ENCODE assay signal across 12 cellular contexts in the genomic region with DNA sequence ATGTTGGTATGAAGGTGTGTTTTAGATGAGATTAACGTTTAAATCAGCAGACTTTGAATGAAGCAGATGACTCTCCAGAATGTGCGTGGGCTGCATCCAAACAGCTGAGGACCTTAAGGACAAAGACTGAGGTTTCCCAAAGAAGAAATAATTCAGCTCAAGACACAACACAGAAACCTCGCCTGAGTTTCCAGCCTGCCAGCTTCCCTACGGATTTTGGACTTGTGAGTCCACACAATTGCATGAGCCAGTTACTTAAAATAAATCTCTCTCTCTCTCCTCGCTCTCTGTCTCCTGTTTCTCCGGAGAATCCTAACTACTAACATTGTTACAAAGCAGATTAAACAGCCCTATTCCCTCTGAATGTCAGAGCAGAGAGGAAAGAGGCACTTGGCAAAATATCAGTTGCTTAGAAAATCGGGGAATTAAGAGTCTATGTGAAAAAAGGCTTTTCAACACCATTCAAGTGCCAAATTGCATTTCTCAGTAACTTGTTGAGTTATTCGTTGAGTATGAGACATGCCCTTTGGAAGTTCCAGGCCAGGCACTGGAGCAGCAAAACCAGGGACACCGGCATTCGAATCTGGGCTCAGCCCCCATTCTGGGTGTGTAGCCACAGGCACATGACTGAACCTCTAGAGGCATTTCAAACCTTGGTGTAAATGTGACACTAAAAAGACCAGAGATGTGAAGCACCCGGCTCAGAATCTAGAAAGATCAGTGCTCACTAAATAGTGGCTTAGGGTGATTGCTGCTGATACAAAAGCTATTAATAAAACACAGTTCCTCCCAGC.
DNase-seq lines count a peak whose midpoint lies in the region; ATAC-seq and TF ChIP-seq lines count a peak whose summit lies in the region.
"Had no signal": no experiment of that assay in that cellular context is flagged by ENCODE, and none has a peak within 500 bp of the region (broad histone marks: within the 10 kb centered on the region; RNA-seq: fewer than 3 reads in every experiment).

No MANE protein-coding gene starts in this region.

- no peaks in the 10 kb centered on the region for H3K27me3 ChIP-seq in lower lobe of right lung (ENCODE audit: low read depth)

- peak in 1 of 2 donors; percentile 44 for ATAC-seq in lower lobe of right lung
- ATAC-seq in stimulated activated naive B cell treated with anti-CD40 and anti-IgM and Interleukin-4, amounts not matched to agents 10 μg/mL and 1 μg/mL and 100 μg/mL, for 72 hours (replicated peaks), result no peak

- H3K4me1 Mint-ChIP-seq in HFFc6 (ENCODE audit: low read depth), result peaks cover 36% of the 10 kb centered on the region
- H3K4me1 Mint-ChIP-seq in stimulated activated naive B cell treated with anti-CD40 and anti-IgM and Interleukin-4, amounts not matched to agents 10 μg/mL and 1 μg/mL and 100 μg/mL, for 72 hours, result no peaks in the 10 kb centered on the region

- H3K27me3 Mint-ChIP-seq in HFFc6 (ENCODE audit: insufficient read depth), result peaks cover 1% of the 10 kb centered on the region; the same call in 1 of the 2 replicates
- peaks cover 2 to 6% of the 10 kb centered on the region in 2 donors for H3K27me3 Mint-ChIP-seq in stimulated activated naive B cell treated with anti-CD40 and anti-IgM and Interleukin-4, amounts not matched to agents 10 μg/mL and 1 μg/mL and 100 μg/mL, for 72 hours

- peak overlapping the region; percentile 75 for H3K4me3 Mint-ChIP-seq in HFFc6
- H3K4me3 Mint-ChIP-seq in stimulated activated naive B cell treated with anti-CD40 and anti-IgM and Interleukin-4, amounts not matched to agents 10 μg/mL and 1 μg/mL and 100 μg/mL, for 72 hours, result no peak overlapping the region
- H3K4me3 Mint-ChIP-seq: nephron progenitor cell had no signal

- H3K36me3 ChIP-seq in lower lobe of right lung, result no peaks in the 10 kb centered on the region

- peaks cover 4% of the 10 kb centered on the region; the same call in 1 of the 2 replicates for H3K36me3 Mint-ChIP-seq in HFFc6 (ENCODE audit: low read depth)
- H3K36me3 Mint-ChIP-seq in stimulated activated naive B cell treated with anti-CD40 and anti-IgM and Interleukin-4, amounts not matched to agents 10 μg/mL and 1 μg/mL and 100 μg/mL, for 72 hours, result no peaks in the 10 kb centered on the region

- peak overlapping the region; percentile 98 for H3K27ac Mint-ChIP-seq in HFFc6
- H3K27ac Mint-ChIP-seq in stimulated activated naive B cell treated with anti-CD40 and anti-IgM and Interleukin-4, amounts not matched to agents 10 μg/mL and 1 μg/mL and 100 μg/mL, for 72 hours, result no peak overlapping the region
- H3K27ac Mint-ChIP-seq: nephron progenitor cell had no signal

- H3K9me3 Mint-ChIP-seq in HFFc6, result no peaks in the 10 kb centered on the region
- no peaks in the 10 kb centered on the region for H3K9me3 Mint-ChIP-seq in stimulated activated naive B cell treated with anti-CD40 and anti-IgM and Interleukin-4, amounts not matched to agents 10 μg/mL and 1 μg/mL and 100 μg/mL, for 72 hours
- H3K9me3 Mint-ChIP-seq: nephron progenitor cell had no signal

- H3K27ac ChIP-seq in lower lobe of right lung, result peak overlapping the region; percentile 34
- peak overlapping the region; percentile 91 for H3K27ac ChIP-seq in substantia nigra (ENCODE audit: low read depth, low read length, poor library complexity, severe bottlenecking)

- intact Hi-C loops in lower lobe of right lung (cut with DNase I), result no loop called here

- H3K9me3 ChIP-seq in lower lobe of right lung, result no peaks in the 10 kb centered on the region

- no peak for TF ChIP-seq CTCF in HFFc6 (IDR thresholded peaks at IDR 0.05)
- TF ChIP-seq CTCF in lower lobe of right lung (IDR thresholded peaks at IDR 0.05), result no peak

- H3K4me1 ChIP-seq in lower lobe of right lung, result peaks cover 8% of the 10 kb centered on the region

- no peak overlapping the region for H3K4me3 ChIP-seq in lower lobe of right lung

- DNase-seq in HFFc6 (peak; percentile 26), cerebellum (ENCODE audit: low spot score) (peak; percentile 7), lower lobe of right lung (no peak), substantia nigra (lab: John Stamatoyannopoulos, UW) (peak in 24 of 49 donors; percentile 2 to 66 (median 31)), KG1 (lab: John Stamatoyannopoulos, UW) (no peak), H4 (ENCODE audit: low spot score) (no peak), iPS-NIHi11 (ENCODE audit: low spot score) (no peak)
- no peak for DNase-seq in stimulated activated naive B cell treated with anti-CD40 and anti-IgM and Interleukin-4, amounts not matched to agents 10 μg/mL and 1 μg/mL and 100 μg/mL, for 72 hours
- DNase-seq: activated CD4-positive, alpha-beta T cell treated with anti-CD3 and anti-CD28 coated beads, Interleukin-2, amount 50 U/mL, for 4 hours; GF-D8; NCI-H748 treated with DMSO at 0.1 percent for 48 hours; nephron progenitor cell had no signal

Comparison
In these comparisons a context has a peak if more than half of its experiments do, and no peak if none do; other contexts are left out.
1. DNase-seq: peak in HFFc6 (single experiment) and cerebellum (single experiment); none in lower lobe of right lung (single experiment), KG1 (single experiment), H4 (single experiment), iPS-NIHi11 (single experiment) and stimulated activated naive B cell treated with anti-CD40 and anti-IgM and Interleukin-4, amounts not matched to agents 10 μg/mL and 1 μg/mL and 100 μg/mL, for 72 hours (single experiment).